In the genomic region with DNA sequence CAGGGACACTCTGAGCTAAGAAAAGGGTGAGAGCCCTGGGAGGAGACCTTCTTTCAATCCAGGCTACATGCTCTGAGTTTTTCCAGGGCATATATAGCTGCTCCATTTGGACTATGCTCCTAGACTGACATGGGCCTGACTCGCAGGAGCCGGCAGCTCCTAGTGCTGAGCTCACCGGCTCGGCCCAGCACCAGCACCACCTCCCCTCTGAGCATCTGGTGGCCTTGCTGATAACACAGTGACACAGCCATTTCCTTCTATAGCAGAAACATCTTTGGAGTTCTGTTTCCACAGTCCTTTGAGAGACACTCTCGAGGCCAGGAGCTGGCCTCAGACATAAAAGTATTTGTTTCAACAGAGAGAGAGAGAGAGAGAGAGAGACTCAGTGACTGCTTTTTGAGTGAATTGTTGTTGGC, we compare ENCODE assay signal across 1 cellular context.
TF ChIP-seq lines count a peak whose summit lies in the region.

No MANE protein-coding gene starts in this region.

TF ChIP-seq in K562, 482 proteins besides CTCF, POLR2A, EP300 and RAD21 (continued from another document and continues in another):
- TF ChIP-seq, protein P1, sequence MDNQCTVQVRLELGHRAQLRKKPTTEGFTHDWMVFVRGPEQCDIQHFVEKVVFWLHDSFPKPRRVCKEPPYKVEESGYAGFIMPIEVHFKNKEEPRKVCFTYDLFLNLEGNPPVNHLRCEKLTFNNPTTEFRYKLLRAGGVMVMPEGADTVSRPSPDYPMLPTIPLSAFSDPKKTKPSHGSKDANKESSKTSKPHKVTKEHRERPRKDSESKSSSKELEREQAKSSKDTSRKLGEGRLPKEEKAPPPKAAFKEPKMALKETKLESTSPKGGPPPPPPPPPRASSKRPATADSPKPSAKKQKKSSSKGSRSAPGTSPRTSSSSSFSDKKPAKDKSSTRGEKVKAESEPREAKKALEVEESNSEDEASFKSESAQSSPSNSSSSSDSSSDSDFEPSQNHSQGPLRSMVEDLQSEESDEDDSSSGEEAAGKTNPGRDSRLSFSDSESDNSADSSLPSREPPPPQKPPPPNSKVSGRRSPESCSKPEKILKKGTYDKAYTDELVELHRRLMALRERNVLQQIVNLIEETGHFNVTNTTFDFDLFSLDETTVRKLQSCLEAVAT (IDR thresholded peaks at IDR 0.05), result no peak
- TF ChIP-seq, protein P2, sequence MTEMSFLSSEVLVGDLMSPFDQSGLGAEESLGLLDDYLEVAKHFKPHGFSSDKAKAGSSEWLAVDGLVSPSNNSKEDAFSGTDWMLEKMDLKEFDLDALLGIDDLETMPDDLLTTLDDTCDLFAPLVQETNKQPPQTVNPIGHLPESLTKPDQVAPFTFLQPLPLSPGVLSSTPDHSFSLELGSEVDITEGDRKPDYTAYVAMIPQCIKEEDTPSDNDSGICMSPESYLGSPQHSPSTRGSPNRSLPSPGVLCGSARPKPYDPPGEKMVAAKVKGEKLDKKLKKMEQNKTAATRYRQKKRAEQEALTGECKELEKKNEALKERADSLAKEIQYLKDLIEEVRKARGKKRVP (CRISPR knock-in tag; IDR thresholded peaks at IDR 0.05), result no peak
- no peak for TF ChIP-seq ZNF124 (CRISPR knock-in tag; IDR thresholded peaks at IDR 0.05)
- TF ChIP-seq, protein P3, sequence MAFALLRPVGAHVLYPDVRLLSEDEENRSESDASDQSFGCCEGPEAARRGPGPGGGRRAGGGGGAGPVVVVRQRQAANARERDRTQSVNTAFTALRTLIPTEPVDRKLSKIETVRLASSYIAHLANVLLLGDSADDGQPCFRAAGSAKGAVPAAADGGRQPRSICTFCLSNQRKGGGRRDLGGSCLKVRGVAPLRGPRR (CRISPR knock-in tag; IDR thresholded peaks at IDR 0.05), result no peak
- TF ChIP-seq, protein P4, sequence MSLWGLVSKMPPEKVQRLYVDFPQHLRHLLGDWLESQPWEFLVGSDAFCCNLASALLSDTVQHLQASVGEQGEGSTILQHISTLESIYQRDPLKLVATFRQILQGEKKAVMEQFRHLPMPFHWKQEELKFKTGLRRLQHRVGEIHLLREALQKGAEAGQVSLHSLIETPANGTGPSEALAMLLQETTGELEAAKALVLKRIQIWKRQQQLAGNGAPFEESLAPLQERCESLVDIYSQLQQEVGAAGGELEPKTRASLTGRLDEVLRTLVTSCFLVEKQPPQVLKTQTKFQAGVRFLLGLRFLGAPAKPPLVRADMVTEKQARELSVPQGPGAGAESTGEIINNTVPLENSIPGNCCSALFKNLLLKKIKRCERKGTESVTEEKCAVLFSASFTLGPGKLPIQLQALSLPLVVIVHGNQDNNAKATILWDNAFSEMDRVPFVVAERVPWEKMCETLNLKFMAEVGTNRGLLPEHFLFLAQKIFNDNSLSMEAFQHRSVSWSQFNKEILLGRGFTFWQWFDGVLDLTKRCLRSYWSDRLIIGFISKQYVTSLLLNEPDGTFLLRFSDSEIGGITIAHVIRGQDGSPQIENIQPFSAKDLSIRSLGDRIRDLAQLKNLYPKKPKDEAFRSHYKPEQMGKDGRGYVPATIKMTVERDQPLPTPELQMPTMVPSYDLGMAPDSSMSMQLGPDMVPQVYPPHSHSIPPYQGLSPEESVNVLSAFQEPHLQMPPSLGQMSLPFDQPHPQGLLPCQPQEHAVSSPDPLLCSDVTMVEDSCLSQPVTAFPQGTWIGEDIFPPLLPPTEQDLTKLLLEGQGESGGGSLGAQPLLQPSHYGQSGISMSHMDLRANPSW (CRISPR knock-in tag; IDR thresholded peaks at IDR 0.05), result no peak
- no peak for TF ChIP-seq PURB (CRISPR knock-in tag; IDR thresholded peaks at IDR 0.05; ENCODE audit: low read depth)
- no peak for TF ChIP-seq E2F3 (CRISPR knock-in tag; IDR thresholded peaks at IDR 0.05)
- TF ChIP-seq, protein P5, sequence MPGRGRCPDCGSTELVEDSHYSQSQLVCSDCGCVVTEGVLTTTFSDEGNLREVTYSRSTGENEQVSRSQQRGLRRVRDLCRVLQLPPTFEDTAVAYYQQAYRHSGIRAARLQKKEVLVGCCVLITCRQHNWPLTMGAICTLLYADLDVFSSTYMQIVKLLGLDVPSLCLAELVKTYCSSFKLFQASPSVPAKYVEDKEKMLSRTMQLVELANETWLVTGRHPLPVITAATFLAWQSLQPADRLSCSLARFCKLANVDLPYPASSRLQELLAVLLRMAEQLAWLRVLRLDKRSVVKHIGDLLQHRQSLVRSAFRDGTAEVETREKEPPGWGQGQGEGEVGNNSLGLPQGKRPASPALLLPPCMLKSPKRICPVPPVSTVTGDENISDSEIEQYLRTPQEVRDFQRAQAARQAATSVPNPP (IDR thresholded peaks at IDR 0.05; ENCODE audit: borderline replicate concordance, insufficient read depth, insufficient read length), result no peak
- TF ChIP-seq NFE2L1 (tag; IDR thresholded peaks at IDR 0.05; ENCODE audit: borderline replicate concordance, low read depth), result no peak
- TF ChIP-seq NUFIP1 (IDR thresholded peaks at IDR 0.05; ENCODE audit: partially characterized antibody), result no peak
- TF ChIP-seq PCBP2 (IDR thresholded peaks at IDR 0.05; ENCODE audit: low read depth, low read length, poor library complexity, severe bottlenecking), result no peak
- TF ChIP-seq, protein P6, sequence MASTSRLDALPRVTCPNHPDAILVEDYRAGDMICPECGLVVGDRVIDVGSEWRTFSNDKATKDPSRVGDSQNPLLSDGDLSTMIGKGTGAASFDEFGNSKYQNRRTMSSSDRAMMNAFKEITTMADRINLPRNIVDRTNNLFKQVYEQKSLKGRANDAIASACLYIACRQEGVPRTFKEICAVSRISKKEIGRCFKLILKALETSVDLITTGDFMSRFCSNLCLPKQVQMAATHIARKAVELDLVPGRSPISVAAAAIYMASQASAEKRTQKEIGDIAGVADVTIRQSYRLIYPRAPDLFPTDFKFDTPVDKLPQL (IDR thresholded peaks at IDR 0.05; ENCODE audit: extremely low read depth, insufficient read length), result no peak
- TF ChIP-seq CBX3 (IDR thresholded peaks at IDR 0.05; ENCODE audit: borderline replicate concordance in 1 of 2, low read length in 2 of 2), result no peak
- TF ChIP-seq XRCC5 (IDR thresholded peaks at IDR 0.05; ENCODE audit: low read depth, low read length), result no peak
- TF ChIP-seq PTBP1 (IDR thresholded peaks at IDR 0.05; ENCODE audit: low read depth, low read length), result no peak
- TF ChIP-seq ETV1 (tag; conservative IDR thresholded peaks at IDR 0.05; ENCODE audit: low read depth), result no peak
- no peak for TF ChIP-seq CHCHD3 (CRISPR knock-in tag; IDR thresholded peaks at IDR 0.05)
- no peak for TF ChIP-seq BACH1 (tag; IDR thresholded peaks at IDR 0.05)
- TF ChIP-seq, protein P7, sequence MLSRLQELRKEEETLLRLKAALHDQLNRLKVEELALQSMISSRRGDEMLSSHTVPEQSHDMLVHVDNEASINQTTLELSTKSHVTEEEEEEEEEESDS (CRISPR knock-in tag; IDR thresholded peaks at IDR 0.05), result no peak
- TF ChIP-seq ARNT (IDR thresholded peaks at IDR 0.05), result no peak
- no peak for TF ChIP-seq POLR2H (tag; IDR thresholded peaks at IDR 0.05; ENCODE audit: low read depth)
- no peak for TF ChIP-seq ZNF699 (CRISPR knock-in tag; IDR thresholded peaks at IDR 0.05; ENCODE audit: insufficient replicate concordance)
- no peak for TF ChIP-seq RB1 (IDR thresholded peaks at IDR 0.05; ENCODE audit: low read depth)
- TF ChIP-seq SRSF7 (optimal IDR thresholded peaks at IDR 0.05; ENCODE audit: low read depth, low read length), result no peak
- TF ChIP-seq ZNF586 (CRISPR knock-in tag; conservative IDR thresholded peaks at IDR 0.05), result no peak
- TF ChIP-seq HNRNPK (IDR thresholded peaks at IDR 0.05; ENCODE audit: low read depth, low read length, poor library complexity, severe bottlenecking), result no peak
- TF ChIP-seq ETV5 (CRISPR knock-in tag; IDR thresholded peaks at IDR 0.05; ENCODE audit: low read depth), result no peak
- TF ChIP-seq, protein P8, sequence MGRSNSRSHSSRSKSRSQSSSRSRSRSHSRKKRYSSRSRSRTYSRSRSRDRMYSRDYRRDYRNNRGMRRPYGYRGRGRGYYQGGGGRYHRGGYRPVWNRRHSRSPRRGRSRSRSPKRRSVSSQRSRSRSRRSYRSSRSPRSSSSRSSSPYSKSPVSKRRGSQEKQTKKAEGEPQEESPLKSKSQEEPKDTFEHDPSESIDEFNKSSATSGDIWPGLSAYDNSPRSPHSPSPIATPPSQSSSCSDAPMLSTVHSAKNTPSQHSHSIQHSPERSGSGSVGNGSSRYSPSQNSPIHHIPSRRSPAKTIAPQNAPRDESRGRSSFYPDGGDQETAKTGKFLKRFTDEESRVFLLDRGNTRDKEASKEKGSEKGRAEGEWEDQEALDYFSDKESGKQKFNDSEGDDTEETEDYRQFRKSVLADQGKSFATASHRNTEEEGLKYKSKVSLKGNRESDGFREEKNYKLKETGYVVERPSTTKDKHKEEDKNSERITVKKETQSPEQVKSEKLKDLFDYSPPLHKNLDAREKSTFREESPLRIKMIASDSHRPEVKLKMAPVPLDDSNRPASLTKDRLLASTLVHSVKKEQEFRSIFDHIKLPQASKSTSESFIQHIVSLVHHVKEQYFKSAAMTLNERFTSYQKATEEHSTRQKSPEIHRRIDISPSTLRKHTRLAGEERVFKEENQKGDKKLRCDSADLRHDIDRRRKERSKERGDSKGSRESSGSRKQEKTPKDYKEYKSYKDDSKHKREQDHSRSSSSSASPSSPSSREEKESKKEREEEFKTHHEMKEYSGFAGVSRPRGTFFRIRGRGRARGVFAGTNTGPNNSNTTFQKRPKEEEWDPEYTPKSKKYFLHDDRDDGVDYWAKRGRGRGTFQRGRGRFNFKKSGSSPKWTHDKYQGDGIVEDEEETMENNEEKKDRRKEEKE (IDR thresholded peaks at IDR 0.05; ENCODE audit: borderline replicate concordance in 1 of 2, control insufficient read depth in 1 of 2, low read depth in 2 of 2, low read length in 1 of 2), result no peak
- peak; percentile 49 for TF ChIP-seq JUND (IDR thresholded peaks at IDR 0.05; ENCODE audit: borderline replicate concordance, low read depth, low read length)
- no peak; the same call in 2 of the 3 replicates for TF ChIP-seq JUND (tag; IDR thresholded peaks at IDR 0.05; ENCODE audit: borderline replicate concordance, low read depth, low read length)
- no peak for TF ChIP-seq ZNF384 (IDR thresholded peaks at IDR 0.05; ENCODE audit: low read depth, low read length)
- TF ChIP-seq, protein P9, sequence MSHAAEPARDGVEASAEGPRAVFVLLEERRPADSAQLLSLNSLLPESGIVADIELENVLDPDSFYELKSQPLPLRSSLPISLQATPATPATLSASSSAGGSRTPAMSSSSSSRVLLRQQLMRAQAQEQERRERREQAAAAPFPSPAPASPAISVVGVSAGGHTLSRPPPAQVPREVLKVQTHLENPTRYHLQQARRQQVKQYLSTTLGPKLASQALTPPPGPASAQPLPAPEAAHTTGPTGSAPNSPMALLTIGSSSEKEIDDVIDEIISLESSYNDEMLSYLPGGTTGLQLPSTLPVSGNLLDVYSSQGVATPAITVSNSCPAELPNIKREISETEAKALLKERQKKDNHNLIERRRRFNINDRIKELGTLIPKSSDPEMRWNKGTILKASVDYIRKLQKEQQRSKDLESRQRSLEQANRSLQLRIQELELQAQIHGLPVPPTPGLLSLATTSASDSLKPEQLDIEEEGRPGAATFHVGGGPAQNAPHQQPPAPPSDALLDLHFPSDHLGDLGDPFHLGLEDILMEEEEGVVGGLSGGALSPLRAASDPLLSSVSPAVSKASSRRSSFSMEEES (CRISPR knock-in tag; IDR thresholded peaks at IDR 0.05), result no peak
- TF ChIP-seq MAFK (IDR thresholded peaks at IDR 0.05; ENCODE audit: low read length), result peak; percentile 48; the same call in 1 of the 2 replicates
- no peak for TF ChIP-seq HNRNPLL (IDR thresholded peaks at IDR 0.05; ENCODE audit: low read depth, low read length, poor library complexity, severe bottlenecking)
- peak; percentile 50; the same call in 1 of the 2 replicates for TF ChIP-seq TAL1 (IDR thresholded peaks at IDR 0.05)
- TF ChIP-seq, protein P10, sequence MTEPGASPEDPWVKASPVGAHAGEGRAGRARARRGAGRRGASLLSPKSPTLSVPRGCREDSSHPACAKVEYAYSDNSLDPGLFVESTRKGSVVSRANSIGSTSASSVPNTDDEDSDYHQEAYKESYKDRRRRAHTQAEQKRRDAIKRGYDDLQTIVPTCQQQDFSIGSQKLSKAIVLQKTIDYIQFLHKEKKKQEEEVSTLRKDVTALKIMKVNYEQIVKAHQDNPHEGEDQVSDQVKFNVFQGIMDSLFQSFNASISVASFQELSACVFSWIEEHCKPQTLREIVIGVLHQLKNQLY (CRISPR knock-in tag; conservative IDR thresholded peaks at IDR 0.05), result no peak
- TF ChIP-seq, protein P11, sequence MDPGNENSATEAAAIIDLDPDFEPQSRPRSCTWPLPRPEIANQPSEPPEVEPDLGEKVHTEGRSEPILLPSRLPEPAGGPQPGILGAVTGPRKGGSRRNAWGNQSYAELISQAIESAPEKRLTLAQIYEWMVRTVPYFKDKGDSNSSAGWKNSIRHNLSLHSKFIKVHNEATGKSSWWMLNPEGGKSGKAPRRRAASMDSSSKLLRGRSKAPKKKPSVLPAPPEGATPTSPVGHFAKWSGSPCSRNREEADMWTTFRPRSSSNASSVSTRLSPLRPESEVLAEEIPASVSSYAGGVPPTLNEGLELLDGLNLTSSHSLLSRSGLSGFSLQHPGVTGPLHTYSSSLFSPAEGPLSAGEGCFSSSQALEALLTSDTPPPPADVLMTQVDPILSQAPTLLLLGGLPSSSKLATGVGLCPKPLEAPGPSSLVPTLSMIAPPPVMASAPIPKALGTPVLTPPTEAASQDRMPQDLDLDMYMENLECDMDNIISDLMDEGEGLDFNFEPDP (CRISPR knock-in tag; IDR thresholded peaks at IDR 0.05), result no peak
- peak; percentile 39; the same call in 1 of the 2 replicates for TF ChIP-seq MAFF (IDR thresholded peaks at IDR 0.05; ENCODE audit: low read length)
- TF ChIP-seq GABPA (tag; conservative IDR thresholded peaks at IDR 0.05; ENCODE audit: low read depth), result no peak
- no peak for TF ChIP-seq TARDBP (IDR thresholded peaks at IDR 0.05)
- TF ChIP-seq CBFA2T2 (conservative IDR thresholded peaks at IDR 0.05), result peak; percentile 42
- TF ChIP-seq RFX1 (IDR thresholded peaks at IDR 0.05), result no peak
- TF ChIP-seq RBM17 (IDR thresholded peaks at IDR 0.05; ENCODE audit: borderline replicate concordance, low read depth, low read length), result no peak
- TF ChIP-seq MAFG (tag; conservative IDR thresholded peaks at IDR 0.05), result peak; percentile 74
- no peak for TF ChIP-seq ZNF764 (CRISPR knock-in tag; IDR thresholded peaks at IDR 0.05; ENCODE audit: low read depth)
- no peak for TF ChIP-seq BRCA1 (IDR thresholded peaks at IDR 0.05)
- TF ChIP-seq BRCA1 (CRISPR knock-in tag; IDR thresholded peaks at IDR 0.05), result no peak
- TF ChIP-seq SMARCB1 (IDR thresholded peaks at IDR 0.05; ENCODE audit: insufficient read length, low read depth), result no peak
- TF ChIP-seq, protein P12, sequence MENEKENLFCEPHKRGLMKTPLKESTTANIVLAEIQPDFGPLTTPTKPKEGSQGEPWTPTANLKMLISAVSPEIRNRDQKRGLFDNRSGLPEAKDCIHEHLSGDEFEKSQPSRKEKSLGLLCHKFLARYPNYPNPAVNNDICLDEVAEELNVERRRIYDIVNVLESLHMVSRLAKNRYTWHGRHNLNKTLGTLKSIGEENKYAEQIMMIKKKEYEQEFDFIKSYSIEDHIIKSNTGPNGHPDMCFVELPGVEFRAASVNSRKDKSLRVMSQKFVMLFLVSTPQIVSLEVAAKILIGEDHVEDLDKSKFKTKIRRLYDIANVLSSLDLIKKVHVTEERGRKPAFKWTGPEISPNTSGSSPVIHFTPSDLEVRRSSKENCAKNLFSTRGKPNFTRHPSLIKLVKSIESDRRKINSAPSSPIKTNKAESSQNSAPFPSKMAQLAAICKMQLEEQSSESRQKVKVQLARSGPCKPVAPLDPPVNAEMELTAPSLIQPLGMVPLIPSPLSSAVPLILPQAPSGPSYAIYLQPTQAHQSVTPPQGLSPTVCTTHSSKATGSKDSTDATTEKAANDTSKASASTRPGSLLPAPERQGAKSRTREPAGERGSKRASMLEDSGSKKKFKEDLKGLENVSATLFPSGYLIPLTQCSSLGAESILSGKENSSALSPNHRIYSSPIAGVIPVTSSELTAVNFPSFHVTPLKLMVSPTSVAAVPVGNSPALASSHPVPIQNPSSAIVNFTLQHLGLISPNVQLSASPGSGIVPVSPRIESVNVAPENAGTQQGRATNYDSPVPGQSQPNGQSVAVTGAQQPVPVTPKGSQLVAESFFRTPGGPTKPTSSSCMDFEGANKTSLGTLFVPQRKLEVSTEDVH (IDR thresholded peaks at IDR 0.05; ENCODE audit: low read depth, partially characterized antibody), result no peak
